8 cellular contexts compared by ENCODE assay signal in genomic region chr10:35194906-35195305, GRCh38.
DNase-seq lines count a peak whose midpoint lies in the region; ATAC-seq, FAIRE-seq and TF ChIP-seq lines count a peak whose summit lies in the region.

No MANE protein-coding gene starts in this region.

- H3K36me3 Mint-ChIP-seq in GM23338 (ENCODE audit: low read depth): peaks cover 22% of the 10 kb centered on the region

- ATAC-seq in GM23338 (no peak), HG03460 (IDR thresholded peaks at IDR 0.05; ENCODE audit: unreplicated experiment) (no peak), GM21423 (IDR thresholded peaks at IDR 0.05; ENCODE audit: unreplicated experiment) (no peak), HG02759 (IDR thresholded peaks at IDR 0.05; ENCODE audit: unreplicated experiment) (no peak), HG02642 (IDR thresholded peaks at IDR 0.05; ENCODE audit: poor library complexity, unreplicated experiment) (no peak)

- peak overlapping the region; percentile 79; the same call in 1 of the 3 replicates for H3K4me3 Mint-ChIP-seq in GM23338

- no peaks in the 10 kb centered on the region for H3K79me2 ChIP-seq in GM23338 (replicated peaks; ENCODE audit: insufficient read depth)

- H3F3A ChIP-seq in GM23338 (replicated peaks; ENCODE audit: low read depth): no peaks in the 10 kb centered on the region

- peak overlapping the region; percentile 56 for H3K9ac ChIP-seq in mucosa of stomach (ENCODE audit: low read length)

- H3K27me3 ChIP-seq in GM23338 (ENCODE audit: insufficient read depth) (no peaks in the 10 kb centered on the region), bronchial epithelial cell (ENCODE audit: control insufficient read depth, insufficient read depth, low read length) (no peaks in the 10 kb centered on the region), mucosa of stomach (ENCODE audit: control insufficient read depth, insufficient read depth, low read length) (no peaks in the 10 kb centered on the region)

- peak overlapping the region; percentile 79 for H3K4me2 ChIP-seq in GM23338

- H4K20me1 ChIP-seq in GM23338 (replicated peaks; ENCODE audit: insufficient read depth): no peaks in the 10 kb centered on the region

- H3K36me3 ChIP-seq in GM23338 (ENCODE audit: insufficient read depth) (no peaks in the 10 kb centered on the region), bronchial epithelial cell (ENCODE audit: control insufficient read depth, insufficient read depth, low read length) (no peaks in the 10 kb centered on the region), mucosa of stomach (ENCODE audit: control insufficient read depth, insufficient read depth, low read length) (no peaks in the 10 kb centered on the region)

- peaks cover 6% of the 10 kb centered on the region for H3K4me1 ChIP-seq in GM23338 (ENCODE audit: insufficient read depth)
- H3K4me1 ChIP-seq in mucosa of stomach (ENCODE audit: control insufficient read depth, insufficient read depth, low read length): no peaks in the 10 kb centered on the region

- TF ChIP-seq CTCF in GM23338 (conservative IDR thresholded peaks at IDR 0.05; ENCODE audit: low read depth in 2 of 2) (no peak), bronchial epithelial cell (IDR thresholded peaks at IDR 0.05; ENCODE audit: insufficient read depth, low read length, severe bottlenecking) (no peak)

- H3K27ac ChIP-seq in GM23338 (ENCODE audit: low read depth): no peak overlapping the region

- DNase-seq in GM23338 (ENCODE audit: low spot score) (no peak), RKO (ENCODE audit: low spot score) (peak; percentile 87), bronchial epithelial cell (ENCODE audit: low read depth) (peak; percentile 20)

- no peaks in the 10 kb centered on the region for H3K9me2 ChIP-seq in GM23338 (ENCODE audit: insufficient read depth)

- no peak overlapping the region for H3K27ac Mint-ChIP-seq in GM23338

- H3K4me3 ChIP-seq in GM23338 (peak overlapping the region; percentile 53), bronchial epithelial cell (ENCODE audit: low read depth, low read length) (no peak overlapping the region), mucosa of stomach (ENCODE audit: low read length) (peak overlapping the region; percentile 29)

- H3K4me1 Mint-ChIP-seq in GM23338: peaks cover 19% of the 10 kb centered on the region

- H3K9me3 Mint-ChIP-seq in GM23338: peaks cover 14% of the 10 kb centered on the region

- no peaks in the 10 kb centered on the region for H3K9me3 ChIP-seq in mucosa of stomach (ENCODE audit: control insufficient read depth, low read length)

- H2AFZ ChIP-seq in GM23338: no peak overlapping the region

- no peak for FAIRE-seq in bronchial epithelial cell (lab: Jason Lieb, UNC)

- H3K27me3 Mint-ChIP-seq in GM23338 (ENCODE audit: insufficient read depth, low read depth, poor library complexity): peaks cover 11% of the 10 kb centered on the region

TF ChIP-seq in GM23338, 12 proteins besides CTCF, POLR2A, EP300 and RAD21:
- no peak for TF ChIP-seq NANOG (IDR thresholded peaks at IDR 0.05; ENCODE audit: borderline replicate concordance)
- 0 out of 2 replicates have a peak, but pooled peaks have one; percentile 38 for TF ChIP-seq CREB1 (CRISPR knock-in tag; IDR thresholded peaks at IDR 0.05; ENCODE audit: low read depth)
- no peak for TF ChIP-seq STAT1 (IDR thresholded peaks at IDR 0.05; ENCODE audit: unreplicated experiment)
- TF ChIP-seq, protein P1, sequence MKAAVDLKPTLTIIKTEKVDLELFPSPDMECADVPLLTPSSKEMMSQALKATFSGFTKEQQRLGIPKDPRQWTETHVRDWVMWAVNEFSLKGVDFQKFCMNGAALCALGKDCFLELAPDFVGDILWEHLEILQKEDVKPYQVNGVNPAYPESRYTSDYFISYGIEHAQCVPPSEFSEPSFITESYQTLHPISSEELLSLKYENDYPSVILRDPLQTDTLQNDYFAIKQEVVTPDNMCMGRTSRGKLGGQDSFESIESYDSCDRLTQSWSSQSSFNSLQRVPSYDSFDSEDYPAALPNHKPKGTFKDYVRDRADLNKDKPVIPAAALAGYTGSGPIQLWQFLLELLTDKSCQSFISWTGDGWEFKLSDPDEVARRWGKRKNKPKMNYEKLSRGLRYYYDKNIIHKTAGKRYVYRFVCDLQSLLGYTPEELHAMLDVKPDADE (IDR thresholded peaks at IDR 0.05): no peak
